1 cellular context compared by ENCODE assay signal in the genomic region with DNA sequence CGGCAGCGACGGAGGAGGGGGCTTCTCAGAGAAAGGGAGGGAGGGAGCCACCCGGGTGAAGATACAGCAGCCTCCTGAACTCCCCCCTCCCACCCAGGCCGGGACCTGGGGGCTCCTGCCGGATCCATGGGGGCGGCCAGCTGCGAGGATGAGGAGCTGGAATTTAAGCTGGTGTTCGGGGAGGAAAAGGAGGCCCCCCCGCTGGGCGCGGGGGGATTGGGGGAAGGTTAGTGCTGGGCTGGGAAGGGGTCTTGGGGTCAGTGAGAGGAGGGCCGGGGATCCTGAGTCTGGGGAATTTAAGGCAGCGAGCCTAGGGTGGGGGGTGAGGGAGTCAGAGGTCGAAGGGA.
TF ChIP-seq lines count a peak whose summit lies in the region.

No MANE protein-coding gene starts in this region.

TF ChIP-seq in WTC11, 78 proteins besides CTCF, POLR2A, EP300 and RAD21 (continued from another document):
- TF ChIP-seq, protein P1, sequence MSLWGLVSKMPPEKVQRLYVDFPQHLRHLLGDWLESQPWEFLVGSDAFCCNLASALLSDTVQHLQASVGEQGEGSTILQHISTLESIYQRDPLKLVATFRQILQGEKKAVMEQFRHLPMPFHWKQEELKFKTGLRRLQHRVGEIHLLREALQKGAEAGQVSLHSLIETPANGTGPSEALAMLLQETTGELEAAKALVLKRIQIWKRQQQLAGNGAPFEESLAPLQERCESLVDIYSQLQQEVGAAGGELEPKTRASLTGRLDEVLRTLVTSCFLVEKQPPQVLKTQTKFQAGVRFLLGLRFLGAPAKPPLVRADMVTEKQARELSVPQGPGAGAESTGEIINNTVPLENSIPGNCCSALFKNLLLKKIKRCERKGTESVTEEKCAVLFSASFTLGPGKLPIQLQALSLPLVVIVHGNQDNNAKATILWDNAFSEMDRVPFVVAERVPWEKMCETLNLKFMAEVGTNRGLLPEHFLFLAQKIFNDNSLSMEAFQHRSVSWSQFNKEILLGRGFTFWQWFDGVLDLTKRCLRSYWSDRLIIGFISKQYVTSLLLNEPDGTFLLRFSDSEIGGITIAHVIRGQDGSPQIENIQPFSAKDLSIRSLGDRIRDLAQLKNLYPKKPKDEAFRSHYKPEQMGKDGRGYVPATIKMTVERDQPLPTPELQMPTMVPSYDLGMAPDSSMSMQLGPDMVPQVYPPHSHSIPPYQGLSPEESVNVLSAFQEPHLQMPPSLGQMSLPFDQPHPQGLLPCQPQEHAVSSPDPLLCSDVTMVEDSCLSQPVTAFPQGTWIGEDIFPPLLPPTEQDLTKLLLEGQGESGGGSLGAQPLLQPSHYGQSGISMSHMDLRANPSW (CRISPR knock-in tag; conservative IDR thresholded peaks at IDR 0.05; ENCODE audit: low read depth): no peak
- TF ChIP-seq, protein P2, sequence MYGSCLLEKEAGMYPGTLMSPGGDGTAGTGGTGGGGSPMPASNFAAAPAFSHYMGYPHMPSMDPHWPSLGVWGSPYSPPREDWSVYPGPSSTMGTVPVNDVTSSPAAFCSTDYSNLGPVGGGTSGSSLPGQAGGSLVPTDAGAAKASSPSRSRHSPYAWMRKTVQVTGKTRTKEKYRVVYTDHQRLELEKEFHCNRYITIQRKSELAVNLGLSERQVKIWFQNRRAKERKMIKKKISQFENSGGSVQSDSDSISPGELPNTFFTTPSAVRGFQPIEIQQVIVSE (CRISPR knock-in tag; IDR thresholded peaks at IDR 0.05; ENCODE audit: borderline replicate concordance): no peak
- TF ChIP-seq CREM (CRISPR knock-in tag; IDR thresholded peaks at IDR 0.05): no peak
